Comparison of ENCODE assay signal across 11 cellular contexts in the genomic region with DNA sequence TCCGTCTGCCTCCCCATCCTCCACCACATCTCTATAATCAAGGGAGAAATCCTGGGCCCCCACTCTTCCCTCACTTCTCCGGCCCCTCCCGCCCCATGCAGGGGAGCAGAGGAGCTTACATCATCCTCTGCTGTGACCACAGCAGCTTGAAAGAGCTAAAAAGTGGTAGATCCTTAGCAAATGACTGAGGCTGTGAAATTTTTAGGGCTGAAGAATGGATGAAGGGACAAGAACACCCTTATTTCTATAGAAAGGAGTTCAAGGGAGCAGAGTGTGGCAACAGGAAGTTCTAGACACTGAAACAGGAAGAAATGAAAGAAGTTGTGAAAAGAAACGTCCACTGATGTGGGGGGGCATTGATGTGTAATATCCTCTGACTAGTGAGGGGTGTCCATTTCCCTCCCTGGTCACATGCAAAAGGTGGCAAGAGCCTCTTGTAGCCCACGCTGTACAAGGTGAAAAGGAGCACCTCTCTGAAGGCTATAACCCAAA.
DNase-seq lines count a peak whose midpoint lies in the region; ATAC-seq and TF ChIP-seq lines count a peak whose summit lies in the region.
"Had no signal": no experiment of that assay in that cellular context is flagged by ENCODE, and none has a peak within 500 bp of the region (broad histone marks: within the 10 kb centered on the region; RNA-seq: fewer than 3 reads in every experiment).

No MANE protein-coding gene starts in this region.

- no peak overlapping the region for H3K4me3 ChIP-seq in right atrium auricular region
- no peak overlapping the region for H3K4me3 ChIP-seq in fibroblast of lung (replicated peaks in 1 of 4; ENCODE audit: control extremely low read depth in 1 of 4, insufficient read depth in 1 of 4, low read depth in 3 of 4, low read length in 4 of 4)
- no peak overlapping the region for H3K4me3 ChIP-seq in upper lobe of left lung

- H3K9ac ChIP-seq in fibroblast of lung (ENCODE audit: insufficient read depth, low read length): no peak overlapping the region

- intact Hi-C loops in Right ventricle myocardium superior (cut with DNase I): no loop called here

- H3K9me3 ChIP-seq in right atrium auricular region (no peaks in the 10 kb centered on the region), fibroblast of lung (ENCODE audit: control insufficient read depth, insufficient read depth, low read depth, low read length) (no peaks in the 10 kb centered on the region), upper lobe of left lung (no peaks in the 10 kb centered on the region)

- TF ChIP-seq CTCF in right atrium auricular region (IDR thresholded peaks at IDR 0.05) (no peak), fibroblast of lung (conservative IDR thresholded peaks at IDR 0.05 in 1 of 2, IDR thresholded peaks at IDR 0.05 in 1 of 2; ENCODE audit: low read depth in 1 of 2, low read length in 2 of 2) (no peak), upper lobe of left lung (IDR thresholded peaks at IDR 0.05) (no peak)

- H3K36me3 ChIP-seq in right atrium auricular region: no peaks in the 10 kb centered on the region
- no peaks in the 10 kb centered on the region for H3K36me3 ChIP-seq in fibroblast of lung (ENCODE audit: control insufficient read depth, insufficient read depth, low read length)
- no peaks in the 10 kb centered on the region for H3K36me3 ChIP-seq in upper lobe of left lung

- TF ChIP-seq POLR2A in upper lobe of left lung (IDR thresholded peaks at IDR 0.05): no peak

- no peak overlapping the region for H3K27ac ChIP-seq in right atrium auricular region
- H3K27ac ChIP-seq in fibroblast of lung (ENCODE audit: insufficient read depth, low read length): no peak overlapping the region
- H3K27ac ChIP-seq in upper lobe of left lung: peak overlapping the region in 2 of 4 donors; percentile 28 to 60
- H3K27ac ChIP-seq: epithelial cell of prostate had no signal

- H3K4me1 ChIP-seq in right atrium auricular region: no peaks in the 10 kb centered on the region
- no peaks in the 10 kb centered on the region for H3K4me1 ChIP-seq in fibroblast of lung (ENCODE audit: control insufficient read depth, extremely low read depth, insufficient read depth, low read length)
- H3K4me1 ChIP-seq in upper lobe of left lung: peaks cover 0 to 10% (median 4%) of the 10 kb centered on the region in 4 donors

- no peak for DNase-seq in Right ventricle myocardium superior
- no peak for DNase-seq in right atrium auricular region (ENCODE audit: low spot score)
- DNase-seq in SIG-M5 (lab: John Stamatoyannopoulos, UW): peak; percentile 88
- DNase-seq in fibroblast of lung (ENCODE audit: low read depth in 2 of 2): peak; percentile 20 to 50
- no peak for DNase-seq in upper lobe of left lung
- DNase-seq in mucosa of gallbladder (ENCODE audit: low spot score): no peak
- no peak for DNase-seq in DMS 273 treated with DMSO at 0.1 percent for 48 hours (lab: John Stamatoyannopoulos, UW)
- DNase-seq: small intestine had no signal

- no peaks in the 10 kb centered on the region for H4K20me1 ChIP-seq in fibroblast of lung (ENCODE audit: control insufficient read depth, extremely low read depth, insufficient read depth, low read length)

- H3K27me3 ChIP-seq in right atrium auricular region (no peaks in the 10 kb centered on the region), fibroblast of lung (ENCODE audit: control insufficient read depth, insufficient read depth, low read length) (no peaks in the 10 kb centered on the region), upper lobe of left lung (no peaks in the 10 kb centered on the region)

- H2AFZ ChIP-seq in fibroblast of lung (ENCODE audit: low read length): peak overlapping the region; percentile 45

- 27 to 49% methylated on average over 5 of the region's 5 CpGs for WGBS in upper lobe of left lung, 2 donors

- peak; percentile 34 for ATAC-seq in Right ventricle myocardium superior (ENCODE audit: poor library complexity)
- peak; percentile 8 to 65 for ATAC-seq in upper lobe of left lung (ENCODE audit: low FRiP score in 2 of 2)
- ATAC-seq in GM19324 (IDR thresholded peaks at IDR 0.05; ENCODE audit: low FRiP score, unreplicated experiment): no peak
- ATAC-seq: HCT116 had no signal

- peak overlapping the region; percentile 13 for H3K4me2 ChIP-seq in fibroblast of lung (ENCODE audit: extremely low read depth, insufficient read depth, low read length)

- TF ChIP-seq EP300 in upper lobe of left lung (IDR thresholded peaks at IDR 0.05): no peak

- H3K79me2 ChIP-seq in fibroblast of lung (ENCODE audit: control insufficient read depth, insufficient read depth, low read length): no peaks in the 10 kb centered on the region

Comparison
In these comparisons a context has a peak if more than half of its experiments do, and no peak if none do; other contexts are left out.
1. DNase-seq: peak in SIG-M5 (single experiment) and fibroblast of lung (2 of 2); none in Right ventricle myocardium superior (single experiment), right atrium auricular region (single experiment), upper lobe of left lung (0 of 2), mucosa of gallbladder (single experiment) and DMS 273 treated with DMSO at 0.1 percent for 48 hours (single experiment).